In the genomic region with DNA sequence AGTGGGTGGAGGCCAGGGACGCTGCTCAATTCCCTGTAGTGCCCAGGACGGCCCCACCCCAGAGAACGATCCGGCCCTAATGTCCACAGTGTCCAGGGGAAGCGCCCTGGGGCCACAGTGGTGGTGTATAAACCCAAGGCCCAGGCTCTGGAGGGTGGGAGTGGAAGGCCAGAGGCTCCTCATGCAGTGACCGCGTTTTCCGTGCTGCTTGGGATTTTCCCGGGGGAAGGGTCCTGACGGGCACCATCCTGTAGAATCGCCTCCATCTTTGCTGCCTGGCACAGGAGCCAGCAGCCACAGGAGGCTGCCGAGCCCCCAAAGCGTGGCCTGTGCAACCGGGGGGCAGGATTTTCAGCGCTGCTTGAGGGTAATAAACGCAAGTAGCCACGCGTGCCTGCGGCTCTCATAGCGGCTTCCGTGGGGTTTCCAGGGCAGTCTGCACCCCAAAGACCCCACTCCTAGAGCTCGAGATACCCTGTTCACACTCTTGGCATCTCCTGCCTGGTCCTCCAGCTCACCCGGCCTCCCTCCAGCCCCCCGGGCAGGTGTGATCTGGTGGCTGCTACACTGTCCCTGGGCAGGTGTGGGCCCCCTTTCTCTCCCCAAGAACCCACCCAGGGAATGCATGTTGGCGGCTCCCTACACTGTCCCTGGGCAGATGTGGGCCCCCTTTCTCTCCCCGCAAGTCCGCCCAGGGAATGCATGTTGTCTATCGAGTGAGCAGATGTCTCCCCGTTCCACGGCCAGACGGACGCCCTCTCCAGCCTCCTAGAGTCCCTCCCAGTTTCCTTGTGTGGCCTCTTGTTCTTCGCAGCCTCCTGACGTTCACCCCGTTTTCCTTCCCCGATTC, we compare ENCODE assay signal across 10 cellular contexts. TPM values are rescaled to one million over a fixed set of nuclear protein-coding genes. Genes with fewer than 3 reads are reported as not detected.
DNase-seq lines count a peak whose midpoint lies in the region; ATAC-seq, FAIRE-seq and TF ChIP-seq lines count a peak whose summit lies in the region.
"Had no signal": no experiment of that assay in that cellular context is flagged by ENCODE, and none has a peak within 500 bp of the region (broad histone marks: within the 10 kb centered on the region; RNA-seq: fewer than 3 reads in every experiment).

No MANE protein-coding gene starts in this region.

- CTCF ChIA-PET in activated CD4-positive, alpha-beta T cell treated with anti-CD3 and anti-CD28 coated beads, Interleukin-2, amount 10 ng/mL, durations not matched to agents 7 days and 5 days (lab: Charles Lee), result no interaction called here
- CTCF ChIA-PET in H1 (lab: Charles Lee; ENCODE audit: partially characterized antibody), result interaction anchor here (0.9 to 1.7 kb wide), 2 partner anchors 24 to 78 kb away, joined by 3 to 5 read pairs; no protein-coding TSS in a partner anchor

- H3K4me1 Mint-ChIP-seq in activated CD4-positive, alpha-beta T cell treated with anti-CD3 and anti-CD28 coated beads, Interleukin-2, amount 10 ng/mL, durations not matched to agents 7 days and 5 days, result peaks cover 52% of the 10 kb centered on the region

- peaks cover 40% of the 10 kb centered on the region for H3K79me1 ChIP-seq in H1 (ENCODE audit: low read depth, low read length)

- no peak for ATAC-seq in gastrocnemius medialis

- peaks cover 61% of the 10 kb centered on the region for H4K20me1 ChIP-seq in OCI-LY3 (ENCODE audit: insufficient read depth, low read length)
- peaks cover 34 to 41% of the 10 kb centered on the region in 2 experiments for H4K20me1 ChIP-seq in H1 (replicated peaks in 1 of 2; ENCODE audit: control insufficient read depth in 1 of 2, insufficient read depth in 2 of 2, low read length in 2 of 2)

- H3K9me3 Mint-ChIP-seq in activated CD4-positive, alpha-beta T cell treated with anti-CD3 and anti-CD28 coated beads, Interleukin-2, amount 10 ng/mL, durations not matched to agents 7 days and 5 days, result no peaks in the 10 kb centered on the region

- H3K4me2 ChIP-seq in OCI-LY3 (ENCODE audit: low read length), result no peak overlapping the region; the same call in 1 of the 2 replicates
- no peak overlapping the region; a peak in 2 of 4 replicates for H3K4me2 ChIP-seq in H1 (ENCODE audit: insufficient read depth in 1 of 2, low read depth in 2 of 2, low read length in 2 of 2)
- H3K4me2 ChIP-seq in skeletal muscle satellite cell (ENCODE audit: low read length), result peak overlapping the region; percentile 94

- no peak overlapping the region for H4K91ac ChIP-seq in H1 (replicated peaks; ENCODE audit: insufficient read length, low read length)

- no peak overlapping the region for H4K5ac ChIP-seq in H1 (ENCODE audit: insufficient read length, low read depth, low read length)

- TF ChIP-seq CTCF in OCI-LY3 (IDR thresholded peaks at IDR 0.05; ENCODE audit: low read depth, low read length) (no peak), H1 (IDR thresholded peaks at IDR 0.05; ENCODE audit: control extremely low read depth in 1 of 3, insufficient read depth in 1 of 3, low read depth in 1 of 3, low read length in 3 of 3) (no peak), gastrocnemius medialis (IDR thresholded peaks at IDR 0.05 in 4 of 5, conservative IDR thresholded peaks at IDR 0.05 in 1 of 5) (no peak)

- no peak for DNase-seq in activated CD4-positive, alpha-beta T cell treated with anti-CD3 and anti-CD28 coated beads, Interleukin-2, amount 10 ng/mL, durations not matched to agents 7 days and 5 days
- no peak for DNase-seq in activated CD4-positive, alpha-beta T cell treated with anti-CD3 and anti-CD28 coated beads for 1 hour
- DNase-seq in H1 (ENCODE audit: low read depth in 1 of 2, low spot score in 2 of 2), result no peak
- no peak for DNase-seq in SK-N-DZ (ENCODE audit: low spot score)
- no peak for DNase-seq in gastrocnemius medialis
- DNase-seq in SJCRH30, result no peak
- DNase-seq: stimulated activated naive CD4-positive, alpha-beta T cell had no signal

- H3K27ac ChIP-seq in OCI-LY3 (ENCODE audit: low read length) (no peak overlapping the region), H1 (ENCODE audit: low read depth, low read length) (no peak overlapping the region; the same call in 1 of the 2 replicates), gastrocnemius medialis (no peak overlapping the region), SJCRH30 (no peak overlapping the region)

- H2AFZ ChIP-seq in OCI-LY3 (ENCODE audit: low read depth, low read length) (no peak overlapping the region), H1 (ENCODE audit: low read length) (no peak overlapping the region)

- H3K79me2 ChIP-seq in OCI-LY3 (ENCODE audit: low read length) (peaks cover 71% of the 10 kb centered on the region), H1 (ENCODE audit: control insufficient read depth in 1 of 2, insufficient read depth in 2 of 2, low read length in 2 of 2) (peaks cover 13 to 63% of the 10 kb centered on the region in 2 experiments)

- FAIRE-seq in H1 (lab: Jason Lieb, UNC), result no peak

- peaks cover 20% of the 10 kb centered on the region for H3K36me3 ChIP-seq in OCI-LY3 (replicated peaks; ENCODE audit: low read depth, low read length)
- peaks cover 0 to 3% (median 0%) of the 10 kb centered on the region in 4 experiments; a peak in 2 of 8 replicates for H3K36me3 ChIP-seq in H1 (ENCODE audit: control insufficient read depth in 2 of 4, insufficient read depth in 4 of 4, low read length in 3 of 4)
- peaks cover 9% of the 10 kb centered on the region for H3K36me3 ChIP-seq in skeletal muscle satellite cell (ENCODE audit: insufficient read depth, low read length)
- H3K36me3 ChIP-seq in gastrocnemius medialis, result no peaks in the 10 kb centered on the region
- H3K36me3 ChIP-seq in SJCRH30, result no peaks in the 10 kb centered on the region; the same call in 1 of the 2 replicates

- no peak overlapping the region for H3K23ac ChIP-seq in H1 (ENCODE audit: insufficient read length)

- peaks cover 8% of the 10 kb centered on the region; the same call in 1 of the 2 replicates for H3K23me2 ChIP-seq in H1 (ENCODE audit: low read depth, low read length)

- H3K14ac ChIP-seq in H1 (ENCODE audit: insufficient read length), result no peak overlapping the region

- H3K56ac ChIP-seq in H1 (replicated peaks; ENCODE audit: insufficient read length, low read depth, low read length), result no peak overlapping the region

- H3K27me3 Mint-ChIP-seq in activated CD4-positive, alpha-beta T cell treated with anti-CD3 and anti-CD28 coated beads, Interleukin-2, amount 10 ng/mL, durations not matched to agents 7 days and 5 days, result no peaks in the 10 kb centered on the region

- peak overlapping the region; percentile 88 for H3K4me3 Mint-ChIP-seq in activated CD4-positive, alpha-beta T cell treated with anti-CD3 and anti-CD28 coated beads, Interleukin-2, amount 10 ng/mL, durations not matched to agents 7 days and 5 days

- no peaks in the 10 kb centered on the region for H3K27me3 ChIP-seq in OCI-LY3 (ENCODE audit: low read depth, low read length)
- no peaks in the 10 kb centered on the region for H3K27me3 ChIP-seq in H1 (replicated peaks in 1 of 4; ENCODE audit: control insufficient read depth in 3 of 4, extremely low read depth in 1 of 4, insufficient read depth in 3 of 4, low read length in 3 of 4)
- no peaks in the 10 kb centered on the region for H3K27me3 ChIP-seq in skeletal muscle satellite cell (ENCODE audit: control insufficient read depth, insufficient read depth, low read length)
- no peaks in the 10 kb centered on the region for H3K27me3 ChIP-seq in gastrocnemius medialis
- no peaks in the 10 kb centered on the region for H3K27me3 ChIP-seq in SJCRH30

- H4K8ac ChIP-seq in H1 (ENCODE audit: extremely low read depth, insufficient read depth, low read length), result peak overlapping the region; percentile 36

- TF ChIP-seq EP300 in H1 (IDR thresholded peaks at IDR 0.05; ENCODE audit: borderline replicate concordance in 1 of 2, low read depth in 2 of 2, low read length in 2 of 2), result no peak

- H3K4me1 ChIP-seq in OCI-LY3 (ENCODE audit: low read length), result peaks cover 16% of the 10 kb centered on the region
- peaks cover 0 to 16% (median 10%) of the 10 kb centered on the region in 4 experiments; a peak in 6 of 7 replicates for H3K4me1 ChIP-seq in H1 (replicated peaks in 1 of 4; ENCODE audit: control insufficient read depth in 3 of 4, insufficient read depth in 4 of 4, low read length in 3 of 4)
- H3K4me1 ChIP-seq in skeletal muscle satellite cell (ENCODE audit: control insufficient read depth, insufficient read depth, low read length), result peaks cover 14% of the 10 kb centered on the region
- H3K4me1 ChIP-seq in gastrocnemius medialis, result peaks cover 4 to 16% of the 10 kb centered on the region in 2 donors
- H3K4me1 ChIP-seq in SJCRH30, result no peaks in the 10 kb centered on the region; the same call in 1 of the 2 replicates

- peaks cover 22% of the 10 kb centered on the region for H3K36me3 Mint-ChIP-seq in activated CD4-positive, alpha-beta T cell treated with anti-CD3 and anti-CD28 coated beads, Interleukin-2, amount 10 ng/mL, durations not matched to agents 7 days and 5 days (ENCODE audit: low read depth)

- no peaks in the 10 kb centered on the region for H3K9me3 ChIP-seq in OCI-LY3 (ENCODE audit: insufficient read depth, low read length)
- no peaks in the 10 kb centered on the region for H3K9me3 ChIP-seq in H1 (ENCODE audit: insufficient read depth in 2 of 2, low read depth in 1 of 2, low read length in 1 of 2)
- no peaks in the 10 kb centered on the region for H3K9me3 ChIP-seq in skeletal muscle satellite cell (replicated peaks; ENCODE audit: low read length)
- no peaks in the 10 kb centered on the region for H3K9me3 ChIP-seq in gastrocnemius medialis
- H3K9me3 ChIP-seq in SJCRH30 (replicated peaks), result no peaks in the 10 kb centered on the region

- H3K27ac Mint-ChIP-seq in activated CD4-positive, alpha-beta T cell treated with anti-CD3 and anti-CD28 coated beads, Interleukin-2, amount 10 ng/mL, durations not matched to agents 7 days and 5 days, result peak overlapping the region; percentile 78

- no peak overlapping the region for H2BK120ac ChIP-seq in H1 (replicated peaks; ENCODE audit: low read depth, low read length)

- no peak overlapping the region for H2BK5ac ChIP-seq in H1 (ENCODE audit: low read depth, low read length)

- H2BK15ac ChIP-seq in H1 (ENCODE audit: low read length), result no peak overlapping the region

- 93% methylated on average over 27 of the region's 36 CpGs; no CpG with 5 or more reads in 1 of the 2 experiments for WGBS in H1 (ENCODE audit: extremely low coverage in 1 of 2, insufficient coverage in 1 of 2, insufficient read length in 1 of 2, insufficient replicate concordance in 2 of 2, low coverage in 1 of 2, low lambda C conversion rate in 2 of 2, missing lambda C conversion rate in 1 of 2), 2 experiments

- no peak overlapping the region for H2BK20ac ChIP-seq in H1 (ENCODE audit: low read length)

- H2BK12ac ChIP-seq in H1 (ENCODE audit: low read depth, low read length), result no peak overlapping the region

- POLR2A ChIA-PET in activated CD4-positive, alpha-beta T cell treated with anti-CD3 and anti-CD28 coated beads, Interleukin-2, amount 10 ng/mL, durations not matched to agents 7 days and 5 days (lab: Charles Lee), result no interaction called here
- POLR2A ChIA-PET in H1 (lab: Charles Lee; ENCODE audit: partially characterized antibody), result interaction anchor here (0.6 to 1.7 kb wide), 2 partner anchors 15 to 1322 kb away, joined by 3 to 4 read pairs; no protein-coding TSS in a partner anchor

- H2AK5ac ChIP-seq in H1 (ENCODE audit: low read depth, low read length), result no peak overlapping the region

- intact Hi-C loops in gastrocnemius medialis (cut with DNase I; ENCODE audit: low total_unique reads), result loop anchor here (10.0 kb wide), 1 partner anchor 877 kb away; the partner anchor contains the start of gene ZBTB7A

- no peak for TF ChIP-seq RAD21 in H1 (IDR thresholded peaks at IDR 0.05 in 1 of 2, conservative IDR thresholded peaks at IDR 0.05 in 1 of 2; ENCODE audit: low read depth in 2 of 2, low read length in 2 of 2)

- no peak overlapping the region for H3K4me3 ChIP-seq in OCI-LY3 (ENCODE audit: low read length)
- H3K4me3 ChIP-seq in H1 (ENCODE audit: extremely low read depth in 1 of 4, insufficient read depth in 2 of 4, low read depth in 3 of 4, low read length in 4 of 4), result peak overlapping the region in 1 of 4 experiments; percentile 84; a peak in 1 of 8 replicates
- H3K4me3 ChIP-seq in skeletal muscle satellite cell (ENCODE audit: low read length), result peak overlapping the region; percentile 98
- H3K4me3 ChIP-seq in gastrocnemius medialis, result no peak overlapping the region
- no peak overlapping the region for H3K4me3 ChIP-seq in SJCRH30

- no peak overlapping the region for H3K18ac ChIP-seq in H1 (ENCODE audit: extremely low read depth, low read length)

- TF ChIP-seq POLR2A in H1 (IDR thresholded peaks at IDR 0.05; ENCODE audit: control extremely low read depth in 1 of 2, low read depth in 2 of 2, low read length in 2 of 2), result no peak
- TF ChIP-seq POLR2A in gastrocnemius medialis (IDR thresholded peaks at IDR 0.05), result no peak

- in situ Hi-C loops in gastrocnemius medialis (cut with MboI; ENCODE audit: low sequenced_read_pairs in 4 of 4), result no loop called here

- no peak overlapping the region for H3K4ac ChIP-seq in H1 (replicated peaks; ENCODE audit: insufficient read length, low read depth, low read length)

- H3K9ac ChIP-seq in OCI-LY3 (ENCODE audit: low read length), result peak overlapping the region; percentile 88; the same call in 1 of the 2 replicates
- H3K9ac ChIP-seq in H1 (replicated peaks in 1 of 4; ENCODE audit: extremely low read depth in 1 of 4, low read depth in 3 of 4, low read length in 3 of 4), result no peak overlapping the region
- H3K9ac ChIP-seq in skeletal muscle satellite cell (ENCODE audit: low read depth, low read length), result no peak overlapping the region

RNA-seq across cellular contexts. Expression of gene NCLN, which starts 2.2 kb away (rescaled TPM):
- total RNA-seq in activated CD4-positive, alpha-beta T cell treated with anti-CD3 and anti-CD28 coated beads, Interleukin-2, amount 10 ng/mL, durations not matched to agents 7 days and 5 days, result 10 to 100 TPM; 52.1 to 56.0 TPM
- total RNA-seq in H1 (2021; fragmentation: NEBNext Ultra II Directional; extraction: Animal tissue kit (Norgen Biotek cat#: 25700)), result 103 and 105 TPM in 2 replicates
- 89.2 and 119 TPM in 2 replicates for polyA plus RNA-seq in H1 (2011; rRNA removed)
- 75.6 TPM for polyA plus RNA-seq in H1 (2011; cell fraction: cytosol; rRNA removed)
- polyA plus RNA-seq in H1 (2011; cell fraction: nucleus; rRNA removed), result 144 TPM
- polyA plus RNA-seq in H1 (2012, experiment 1 of 2), result 69.2 to 103 TPM (median 103 TPM) in 4 replicates
- polyA plus RNA-seq in H1 (2012, experiment 2 of 2), result 80.4 TPM
- 121 TPM for polyA plus RNA-seq in H1 (2013, experiment 1 of 2)
- polyA plus RNA-seq in H1 (2013, experiment 2 of 2), result 121 TPM
- polyA minus RNA-seq in H1 (2011; rRNA and poly(A)+ RNA removed), result 50.0 and 55.6 TPM in 2 replicates
- polyA minus RNA-seq in H1 (2011; cell fraction: cytosol; rRNA and poly(A)+ RNA removed), result 68.7 TPM
- polyA minus RNA-seq in H1 (2011; cell fraction: nucleus; rRNA and poly(A)+ RNA removed), result 52.1 TPM
- total RNA-seq in skeletal muscle satellite cell (2012; rRNA removed), result 76.8 and 97.6 TPM in 2 replicates
- polyA plus RNA-seq in SK-N-DZ (2014; cell fraction: cytosol; rRNA removed), result 47.8 and 70.4 TPM in 2 replicates
- 72.9 and 104 TPM in 2 replicates for polyA plus RNA-seq in SK-N-DZ (2014; cell fraction: nucleus; rRNA removed)
- total RNA-seq in gastrocnemius medialis, result 10 to 100 TPM; 18.2 to 54.4 (median 43.1) TPM
- 39.8 and 41.8 TPM in 2 replicates for total RNA-seq in SJCRH30 (2014; rRNA removed; shearing (Covaris generic))

RNA-seq across cellular contexts. Expression of gene S1PR4, which starts 9.3 kb away (rescaled TPM):
- total RNA-seq in activated CD4-positive, alpha-beta T cell treated with anti-CD3 and anti-CD28 coated beads, Interleukin-2, amount 10 ng/mL, durations not matched to agents 7 days and 5 days, result 100 to 1,000 TPM; 162 to 209 TPM
- total RNA-seq in H1 (2021; fragmentation: NEBNext Ultra II Directional; extraction: Animal tissue kit (Norgen Biotek cat#: 25700)), result not detected in 2 replicates
- polyA plus RNA-seq in H1 (2011; rRNA removed), result 0.05 TPM in 1 of 2 replicates, not detected in the other
- not detected for polyA plus RNA-seq in H1 (2011; cell fraction: cytosol; rRNA removed)
- not detected for polyA plus RNA-seq in H1 (2011; cell fraction: nucleus; rRNA removed)
- polyA plus RNA-seq in H1 (2012, experiment 1 of 2), result not detected in 4 replicates
- not detected for polyA plus RNA-seq in H1 (2012, experiment 2 of 2)
- not detected for polyA plus RNA-seq in H1 (2013, experiment 1 of 2)
- polyA plus RNA-seq in H1 (2013, experiment 2 of 2), result not detected
- not detected in 2 replicates for polyA minus RNA-seq in H1 (2011; rRNA and poly(A)+ RNA removed)
- not detected for polyA minus RNA-seq in H1 (2011; cell fraction: cytosol; rRNA and poly(A)+ RNA removed)
- polyA minus RNA-seq in H1 (2011; cell fraction: nucleus; rRNA and poly(A)+ RNA removed), result not detected
- not detected in 2 replicates for total RNA-seq in skeletal muscle satellite cell (2012; rRNA removed)
- polyA plus RNA-seq in SK-N-DZ (2014; cell fraction: cytosol; rRNA removed), result not detected in 2 replicates
- not detected in 2 replicates for polyA plus RNA-seq in SK-N-DZ (2014; cell fraction: nucleus; rRNA removed)
- total RNA-seq in gastrocnemius medialis, result 1 to 10 TPM in 2 of 4 donors, under 1 TPM in 2; 0.87 to 3.4 (median 0.97) TPM
- not detected in 2 replicates for total RNA-seq in SJCRH30 (2014; rRNA removed; shearing (Covaris generic))
- total RNA-seq: epithelial cell of proximal tubule had no signal

RNA-seq across cellular contexts. Expression of gene CELF5, which starts 36.6 kb away (rescaled TPM):
- total RNA-seq in activated CD4-positive, alpha-beta T cell treated with anti-CD3 and anti-CD28 coated beads, Interleukin-2, amount 10 ng/mL, durations not matched to agents 7 days and 5 days, result under 1 TPM; 0.06 to 0.20 TPM
- total RNA-seq in H1 (2021; fragmentation: NEBNext Ultra II Directional; extraction: Animal tissue kit (Norgen Biotek cat#: 25700)), result 9.8 and 9.9 TPM in 2 replicates
- polyA plus RNA-seq in H1 (2011; rRNA removed), result 15.0 and 18.2 TPM in 2 replicates
- polyA plus RNA-seq in H1 (2011; cell fraction: cytosol; rRNA removed), result 15.4 TPM
- polyA plus RNA-seq in H1 (2011; cell fraction: nucleus; rRNA removed), result 43.5 TPM
- polyA plus RNA-seq in H1 (2012, experiment 1 of 2), result 9.0 to 15.7 TPM (median 12.5 TPM) in 4 replicates
- polyA plus RNA-seq in H1 (2012, experiment 2 of 2), result 6.1 TPM
- 11.1 TPM for polyA plus RNA-seq in H1 (2013, experiment 1 of 2)
- polyA plus RNA-seq in H1 (2013, experiment 2 of 2), result 10.4 TPM
- 4.4 and 4.7 TPM in 2 replicates for polyA minus RNA-seq in H1 (2011; rRNA and poly(A)+ RNA removed)
- 4.8 TPM for polyA minus RNA-seq in H1 (2011; cell fraction: cytosol; rRNA and poly(A)+ RNA removed)
- polyA minus RNA-seq in H1 (2011; cell fraction: nucleus; rRNA and poly(A)+ RNA removed), result 11.7 TPM
- total RNA-seq in skeletal muscle satellite cell (2012; rRNA removed), result under 0.01 TPM in 1 of 2 replicates, not detected in the other
- polyA plus RNA-seq in SK-N-DZ (2014; cell fraction: cytosol; rRNA removed), result 0.37 and 2.6 TPM in 2 replicates
- polyA plus RNA-seq in SK-N-DZ (2014; cell fraction: nucleus; rRNA removed), result 2.1 and 2.8 TPM in 2 replicates
- not detected for total RNA-seq in gastrocnemius medialis
- total RNA-seq in SJCRH30 (2014; rRNA removed; shearing (Covaris generic)), result not detected in 2 replicates
- total RNA-seq: epithelial cell of proximal tubule had no signal

RNA-seq across cellular contexts. Expression of gene GNA15, which starts 52.1 kb away (rescaled TPM):
- total RNA-seq in activated CD4-positive, alpha-beta T cell treated with anti-CD3 and anti-CD28 coated beads, Interleukin-2, amount 10 ng/mL, durations not matched to agents 7 days and 5 days, result 10 to 100 TPM; 22.8 to 23.6 TPM
- 0.25 and 0.26 TPM in 2 replicates for total RNA-seq in H1 (2021; fragmentation: NEBNext Ultra II Directional; extraction: Animal tissue kit (Norgen Biotek cat#: 25700))
- 0.36 and 0.45 TPM in 2 replicates for polyA plus RNA-seq in H1 (2011; rRNA removed)
- 0.61 TPM for polyA plus RNA-seq in H1 (2011; cell fraction: cytosol; rRNA removed)
- polyA plus RNA-seq in H1 (2011; cell fraction: nucleus; rRNA removed), result 0.16 TPM
- polyA plus RNA-seq in H1 (2012, experiment 1 of 2), result 0.13 to 0.46 TPM (median 0.29 TPM) in 3 of 4 replicates, not detected in the other
- polyA plus RNA-seq in H1 (2012, experiment 2 of 2), result 0.14 TPM
- polyA plus RNA-seq in H1 (2013, experiment 1 of 2), result 0.36 TPM
- polyA plus RNA-seq in H1 (2013, experiment 2 of 2), result 0.40 TPM
- 0.07 and 0.13 TPM in 2 replicates for polyA minus RNA-seq in H1 (2011; rRNA and poly(A)+ RNA removed)
- polyA minus RNA-seq in H1 (2011; cell fraction: cytosol; rRNA and poly(A)+ RNA removed), result not detected
- polyA minus RNA-seq in H1 (2011; cell fraction: nucleus; rRNA and poly(A)+ RNA removed), result not detected
- not detected in 2 replicates for total RNA-seq in skeletal muscle satellite cell (2012; rRNA removed)
- polyA plus RNA-seq in SK-N-DZ (2014; cell fraction: cytosol; rRNA removed), result 0.24 TPM in 1 of 2 replicates, not detected in the other
- polyA plus RNA-seq in SK-N-DZ (2014; cell fraction: nucleus; rRNA removed), result not detected in 2 replicates
- 1 to 10 TPM in 1 of 4 donors, under 1 TPM in 3; 0.51 to 1.2 (median 0.81) TPM for total RNA-seq in gastrocnemius medialis
- 0.13 and 0.59 TPM in 2 replicates for total RNA-seq in SJCRH30 (2014; rRNA removed; shearing (Covaris generic))

Comparison
In these comparisons a context has a peak if more than half of its experiments do, and no peak if none do; other contexts are left out.
1. RNA of gene S1PR4, which starts 9.3 kb away (total RNA-seq): 162 to 209 TPM in activated CD4-positive, alpha-beta T cell treated with anti-CD3 and anti-CD28 coated beads, Interleukin-2, amount 10 ng/mL, durations not matched to agents 7 days and 5 days; 0.87 to 3.4 TPM in gastrocnemius medialis, not detected in SJCRH30 and not detected in H1; every median in the first group is over 10 times any median in the second.